9 cellular contexts compared by ENCODE assay signal in genomic region chr17:55264640-55265298, GRCh38. TPM values are rescaled to one million over a fixed set of nuclear protein-coding genes. Genes with fewer than 3 reads are reported as not detected.
DNase-seq lines count a peak whose midpoint lies in the region; ATAC-seq and TF ChIP-seq lines count a peak whose summit lies in the region.
"Had no signal": no experiment of that assay in that cellular context is flagged by ENCODE, and none has a peak within 500 bp of the region (broad histone marks: within the 10 kb centered on the region; RNA-seq: fewer than 3 reads in every experiment).

TSS of gene HLF (plus strand) at chr17:55264960. CDS start at chr17:55265485, 525 bp downstream.

- in situ Hi-C loops in KBM-7 (cut with MboI; ENCODE audit: low pct_unique_long_range_greater_than_20kb, low sequenced_read_pairs), result no loop called here

- H3K23ac ChIP-seq in trophoblast cell (ENCODE audit: low read length), result no peak within 1 kb of the TSS

- H2BK120ac ChIP-seq in trophoblast cell (ENCODE audit: insufficient read depth, low read length, poor library complexity), result no peak within 1 kb of the TSS

- no peak for TF ChIP-seq CTCF in SK-N-SH (IDR thresholded peaks at IDR 0.05)
- no peak for TF ChIP-seq CTCF in heart right ventricle (IDR thresholded peaks at IDR 0.05)

- no peak within 1 kb of the TSS for H4K91ac ChIP-seq in trophoblast cell (ENCODE audit: low read depth, low read length)

- H3F3A ChIP-seq in SK-N-SH (replicated peaks; ENCODE audit: insufficient read depth), result peaks cover 4% of the 10 kb centered on the region

- DNase-seq in DMS 273 (lab: John Stamatoyannopoulos, UW; ENCODE audit: unreplicated experiment) (peak; percentile 97), KBM-7 (peak; percentile 71), SK-N-SH (peak; percentile 100), adipocyte (ENCODE audit: low read depth) (peak; percentile 77), heart right ventricle (peak; percentile 82 to 85), trophoblast cell (peak; percentile 15 to 51)

- peaks cover 20% of the 10 kb centered on the region for H3K27me3 ChIP-seq in SK-N-SH (ENCODE audit: insufficient read depth)
- peaks cover 39% of the 10 kb centered on the region for H3K27me3 ChIP-seq in adipocyte (replicated peaks; ENCODE audit: control insufficient read depth, insufficient read depth, low read length)
- H3K27me3 ChIP-seq in heart right ventricle, result peaks cover 0 to 72% (median 5%) of the 10 kb centered on the region in 7 donors
- peaks cover 43% of the 10 kb centered on the region for H3K27me3 ChIP-seq in trophoblast cell (ENCODE audit: insufficient read depth, low read length)
- H3K27me3 ChIP-seq in thymus (ENCODE audit: control insufficient read depth, insufficient read depth), result peaks cover 63% of the 10 kb centered on the region

- H3K79me1 ChIP-seq in trophoblast cell (ENCODE audit: low read length), result no peaks in the 10 kb centered on the region

- H4K20me1 ChIP-seq in SK-N-SH (ENCODE audit: insufficient read depth), result no peaks in the 10 kb centered on the region

- ATAC-seq in GM21717 (IDR thresholded peaks at IDR 0.05; ENCODE audit: unreplicated experiment), result peak; percentile 87
- ATAC-seq in heart right ventricle, result peak; percentile 87 to 99 (median 96)

- WGBS in SK-N-SH (ENCODE audit: low lambda C conversion rate), result 3% methylated on average over 38 of the region's 64 CpGs
- WGBS in heart right ventricle, 2 donors, result 0 to 2% methylated on average over 59 to 64 of the region's 64 CpGs
- WGBS in trophoblast cell (ENCODE audit: extremely low coverage, insufficient coverage, insufficient read length), result no CpG with 5 or more reads among the region's 64 CpGs
- under 1% methylated on average over 64 of the region's 64 CpGs for WGBS in thymus

- H4K8ac ChIP-seq in trophoblast cell (ENCODE audit: low read depth, low read length), result no peak within 1 kb of the TSS

- H3K4ac ChIP-seq in trophoblast cell (ENCODE audit: low read depth, low read length), result no peak within 1 kb of the TSS

- peak within 1 kb of the TSS; percentile 74 for H3K4me2 ChIP-seq in SK-N-SH
- H3K4me2 ChIP-seq in trophoblast cell (ENCODE audit: low read length), result peak within 1 kb of the TSS; percentile 57

- H3K4me3 ChIP-seq in SK-N-SH (ENCODE audit: low read depth in 2 of 2, low read length in 1 of 2) (peak within 1 kb of the TSS; percentile 44 to 47), adipocyte (ENCODE audit: low read length) (peak within 1 kb of the TSS; percentile 73), heart right ventricle (peak within 1 kb of the TSS; percentile 59 to 78 (median 64)), trophoblast cell (ENCODE audit: low read depth, low read length) (no peak within 1 kb of the TSS), thymus (ENCODE audit: low read length) (peak within 1 kb of the TSS; percentile 47)

- H2BK12ac ChIP-seq in trophoblast cell (ENCODE audit: low read length), result no peak within 1 kb of the TSS

- no peak within 1 kb of the TSS for H3K27ac ChIP-seq in SK-N-SH (ENCODE audit: low read depth in 2 of 2, low read length in 1 of 2)
- H3K27ac ChIP-seq in heart right ventricle, result peak within 1 kb of the TSS; percentile 48 to 89 (median 84)
- H3K27ac ChIP-seq in trophoblast cell (ENCODE audit: low read depth, low read length), result no peak within 1 kb of the TSS
- no peak within 1 kb of the TSS for H3K27ac ChIP-seq in thymus (ENCODE audit: low read depth)
- H3K27ac ChIP-seq: VCaP had no signal

- no peaks in the 10 kb centered on the region for H3K79me2 ChIP-seq in SK-N-SH (ENCODE audit: insufficient read depth)
- H3K79me2 ChIP-seq in trophoblast cell (ENCODE audit: control insufficient read depth, insufficient read depth, low read length, poor library complexity), result no peaks in the 10 kb centered on the region

- H2AFZ ChIP-seq in SK-N-SH (ENCODE audit: low read depth) (peak within 1 kb of the TSS; percentile 58; the same call in 1 of the 2 replicates), trophoblast cell (ENCODE audit: insufficient read depth, low read length, poor library complexity) (no peak within 1 kb of the TSS)

- H3K9me3 ChIP-seq in SK-N-SH (no peaks in the 10 kb centered on the region), adipocyte (ENCODE audit: control insufficient read depth, low read length) (peaks cover 14% of the 10 kb centered on the region), heart right ventricle (peaks cover 0 to 7% (median 0%) of the 10 kb centered on the region in 11 donors), trophoblast cell (ENCODE audit: insufficient read depth, low read depth, low read length) (no peaks in the 10 kb centered on the region), thymus (ENCODE audit: control insufficient read depth) (peaks cover 2% of the 10 kb centered on the region)

- peaks cover 0 to 10% of the 10 kb centered on the region in 2 experiments; a peak in 2 of 4 replicates for H3K4me1 ChIP-seq in SK-N-SH (ENCODE audit: control insufficient read depth in 1 of 2, insufficient read depth in 2 of 2, low read depth in 1 of 2, low read length in 1 of 2)
- peaks cover 17% of the 10 kb centered on the region for H3K4me1 ChIP-seq in adipocyte (ENCODE audit: control insufficient read depth, insufficient read depth, low read length)
- peaks cover 4 to 58% (median 32%) of the 10 kb centered on the region in 9 donors for H3K4me1 ChIP-seq in heart right ventricle
- H3K4me1 ChIP-seq in trophoblast cell (ENCODE audit: control insufficient read depth in 1 of 2, insufficient read depth in 2 of 2, low read length in 2 of 2), result peaks cover 6 to 7% of the 10 kb centered on the region in 2 experiments
- H3K4me1 ChIP-seq in thymus (ENCODE audit: control insufficient read depth, insufficient read depth, low read length), result peaks cover 11% of the 10 kb centered on the region

- H3K36me3 ChIP-seq in SK-N-SH (replicated peaks in 1 of 2; ENCODE audit: control insufficient read depth in 1 of 2, insufficient read depth in 2 of 2, low read length in 1 of 2), result no peaks in the 10 kb centered on the region
- H3K36me3 ChIP-seq in adipocyte (ENCODE audit: control insufficient read depth, insufficient read depth, low read length, severe bottlenecking), result no peaks in the 10 kb centered on the region
- peaks cover 0 to 3% (median 0%) of the 10 kb centered on the region in 9 donors for H3K36me3 ChIP-seq in heart right ventricle
- H3K36me3 ChIP-seq in trophoblast cell (ENCODE audit: control insufficient read depth in 1 of 2, insufficient read depth in 2 of 2, low read length in 2 of 2), result no peaks in the 10 kb centered on the region
- H3K36me3 ChIP-seq in thymus (ENCODE audit: control insufficient read depth, insufficient read depth), result no peaks in the 10 kb centered on the region

- H3K9ac ChIP-seq in SK-N-SH (no peak within 1 kb of the TSS), adipocyte (ENCODE audit: low read length) (peak within 1 kb of the TSS; percentile 58), trophoblast cell (ENCODE audit: low read length) (no peak within 1 kb of the TSS)

- CTCF ChIA-PET in SK-N-SH (lab: Yijun Ruan, JAX), result interaction anchor here (0.7 to 6.9 kb wide), 18 partner anchors 10 to 361 kb away, joined by 3 to 60 read pairs (median 4); no protein-coding TSS in a partner anchor

- H3K18ac ChIP-seq in trophoblast cell (ENCODE audit: low read length), result no peak within 1 kb of the TSS

- intact Hi-C loops in heart right ventricle (cut with DNase I), result loop anchor here in 5 of 10 donors (1.0 to 2.0 kb wide), 4 partner anchors 26 to 32 kb away; no protein-coding TSS in a partner anchor

- H4K12ac ChIP-seq in trophoblast cell (ENCODE audit: low read depth, low read length), result no peak within 1 kb of the TSS

- H3K9me2 ChIP-seq in SK-N-SH, result no peaks in the 10 kb centered on the region

- POLR2A ChIA-PET in SK-N-SH (lab: Yijun Ruan, JAX), result interaction anchor here (1.0 to 2.2 kb wide), 3 partner anchors 9 to 89 kb away, joined by 4 to 8 read pairs (median 4); no protein-coding TSS in a partner anchor

- no peak within 1 kb of the TSS for H2BK5ac ChIP-seq in trophoblast cell (ENCODE audit: low read depth, low read length, poor library complexity)

- no peak; the same call in 1 of the 2 replicates for TF ChIP-seq RAD21 in SK-N-SH (IDR thresholded peaks at IDR 0.05; ENCODE audit: low read length)

- no peak within 1 kb of the TSS for H3K14ac ChIP-seq in trophoblast cell (ENCODE audit: low read length)

- TF ChIP-seq EP300 in SK-N-SH (IDR thresholded peaks at IDR 0.05; ENCODE audit: borderline replicate concordance in 1 of 2, low read depth in 1 of 2, low read length in 1 of 2), result no peak

- H2AK5ac ChIP-seq in trophoblast cell (ENCODE audit: low read length), result no peak within 1 kb of the TSS

TF ChIP-seq in SK-N-SH, 30 proteins besides CTCF, POLR2A, EP300 and RAD21 (continues in another document):
- TF ChIP-seq MAX (IDR thresholded peaks at IDR 0.05; ENCODE audit: low read depth) (peak; percentile 93), NRF1 (IDR thresholded peaks at IDR 0.05; ENCODE audit: low read depth, low read length) (0 out of 2 replicates have a peak, but pooled peaks have one; percentile 14), PBX3 (IDR thresholded peaks at IDR 0.05) (no peak), EZH2phosphoT487 (IDR thresholded peaks at IDR 0.05; ENCODE audit: borderline replicate concordance, low read depth) (no peak), SIN3A (IDR thresholded peaks at IDR 0.05; ENCODE audit: borderline replicate concordance, low read depth, low read length) (no peak), TCF12 (IDR thresholded peaks at IDR 0.05) (no peak), RFX5 (IDR thresholded peaks at IDR 0.05; ENCODE audit: low read length) (peak; percentile 23; the same call in 1 of the 2 replicates)

RNA-seq across cellular contexts. Expression of gene HLF, which starts in this region (rescaled TPM):
- polyA plus RNA-seq in SK-N-SH (2012; rRNA removed) (0.03 and 0.21 TPM in 2 replicates), heart right ventricle (1 to 10 TPM; 4.1 to 4.4 TPM), thymus (1.8 TPM)
- 0.08 and 0.18 TPM in 2 replicates for polyA plus RNA-seq in SK-N-SH (2012; cell fraction: cytosol; rRNA removed)
- 0.21 and 0.22 TPM in 2 replicates for polyA plus RNA-seq in SK-N-SH (2012; cell fraction: nucleus; rRNA removed)
- total RNA-seq in heart right ventricle, result 10 to 100 TPM; 11.2 to 42.5 (median 31.3) TPM
- polyA plus RNA-seq in trophoblast cell (2013), result 0.01 and 0.03 TPM in 2 replicates

Comparison
In these comparisons a context has a peak if more than half of its experiments do, and no peak if none do; other contexts are left out.
1. Peak in DNase-seq, H3K4me3 ChIP-seq and H3K4me2 ChIP-seq in SK-N-SH; RNA of the gene not detected or under 1 TPM.
2. DNase-seq: peak in every context shown above with its lines; median percentile 100 in SK-N-SH; 97 in DMS 273; 84 in heart right ventricle; 77 in adipocyte; 71 in KBM-7; 33 in trophoblast cell.
3. H3K27ac ChIP-seq: peak in heart right ventricle (10 of 10); none in SK-N-SH (0 of 2), trophoblast cell (single experiment) and thymus (single experiment).